In the genomic region with DNA sequence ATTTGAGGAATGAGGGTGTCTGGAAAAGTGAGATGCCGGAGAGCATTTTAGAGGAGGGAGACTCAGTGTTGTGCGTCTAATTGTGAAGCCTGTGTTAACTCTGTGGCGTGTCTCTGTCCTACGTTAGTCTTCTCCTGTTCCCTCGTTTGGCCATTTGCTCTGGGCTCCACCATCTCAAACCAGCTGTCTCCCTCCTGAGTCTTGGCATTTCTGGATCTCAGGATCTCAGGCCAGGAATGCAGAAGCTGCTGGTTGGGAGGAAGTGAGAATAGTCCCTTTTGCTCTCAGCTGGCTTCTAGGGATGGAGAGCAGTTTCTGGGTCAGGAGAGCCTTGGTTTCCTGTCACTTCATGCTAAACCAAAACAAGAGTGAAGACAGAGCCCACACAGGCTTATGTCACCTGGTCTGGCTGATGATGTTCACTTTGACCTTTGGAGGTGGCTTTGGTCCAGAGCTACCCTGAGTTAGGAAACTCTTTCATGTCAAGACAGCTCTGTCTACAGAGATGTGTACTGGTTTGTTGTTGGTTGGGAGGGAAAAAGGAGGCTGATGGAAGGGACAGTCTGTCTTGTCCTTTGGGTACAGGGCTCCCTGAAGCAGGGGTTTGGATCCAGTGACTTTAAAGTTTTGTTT, we compare ENCODE assay signal across 1 cellular context.
TF ChIP-seq lines count a peak whose summit lies in the region.

No MANE protein-coding gene starts in this region.

TF ChIP-seq in HepG2, 621 proteins besides CTCF, POLR2A, EP300 and RAD21:
- TF ChIP-seq ZNF713 (CRISPR knock-in tag; IDR thresholded peaks at IDR 0.05) (no peak), KMT2A (CRISPR knock-in tag; IDR thresholded peaks at IDR 0.05) (no peak), ZSCAN12 (CRISPR knock-in tag; IDR thresholded peaks at IDR 0.05) (no peak), CCAR2 (optimal IDR thresholded peaks at IDR 0.05; ENCODE audit: low read depth, low read length) (no peak), MAF1 (CRISPR knock-in tag; IDR thresholded peaks at IDR 0.05; ENCODE audit: borderline replicate concordance) (no peak), PHF21A (CRISPR knock-in tag; IDR thresholded peaks at IDR 0.05) (no peak), SP5 (CRISPR knock-in tag; IDR thresholded peaks at IDR 0.05; ENCODE audit: borderline replicate concordance, low read depth) (no peak), GPN1 (CRISPR knock-in tag; IDR thresholded peaks at IDR 0.05; ENCODE audit: borderline replicate concordance) (no peak), ZNF256 (CRISPR knock-in tag; conservative IDR thresholded peaks at IDR 0.05) (no peak), DMAP1 (CRISPR knock-in tag; IDR thresholded peaks at IDR 0.05) (no peak), NONO (IDR thresholded peaks at IDR 0.05) (no peak), NONO (CRISPR knock-in tag; conservative IDR thresholded peaks at IDR 0.05) (no peak), ZNF678 (CRISPR knock-in tag; IDR thresholded peaks at IDR 0.05) (no peak), RBM39 (IDR thresholded peaks at IDR 0.05; ENCODE audit: low read depth, low read length, poor library complexity, severe bottlenecking) (no peak), FOSL1 (CRISPR knock-in tag; IDR thresholded peaks at IDR 0.05; ENCODE audit: borderline replicate concordance) (no peak), ATM (IDR thresholded peaks at IDR 0.05; ENCODE audit: borderline replicate concordance) (no peak), ZNF749 (CRISPR knock-in tag; IDR thresholded peaks at IDR 0.05; ENCODE audit: borderline replicate concordance) (no peak)
- TF ChIP-seq, protein P1, sequence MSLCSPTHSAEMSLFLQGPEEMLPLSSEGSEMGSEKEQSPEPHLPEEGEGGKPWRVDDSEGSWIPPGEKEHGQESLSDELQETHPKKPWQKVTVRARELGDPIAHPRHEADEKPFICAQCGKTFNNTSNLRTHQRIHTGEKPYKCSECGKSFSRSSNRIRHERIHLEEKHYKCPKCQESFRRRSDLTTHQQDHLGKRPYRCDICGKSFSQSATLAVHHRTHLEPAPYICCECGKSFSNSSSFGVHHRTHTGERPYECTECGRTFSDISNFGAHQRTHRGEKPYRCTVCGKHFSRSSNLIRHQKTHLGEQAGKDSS (CRISPR knock-in tag; IDR thresholded peaks at IDR 0.05; ENCODE audit: borderline replicate concordance, low read depth), result no peak
